In the genomic region with DNA sequence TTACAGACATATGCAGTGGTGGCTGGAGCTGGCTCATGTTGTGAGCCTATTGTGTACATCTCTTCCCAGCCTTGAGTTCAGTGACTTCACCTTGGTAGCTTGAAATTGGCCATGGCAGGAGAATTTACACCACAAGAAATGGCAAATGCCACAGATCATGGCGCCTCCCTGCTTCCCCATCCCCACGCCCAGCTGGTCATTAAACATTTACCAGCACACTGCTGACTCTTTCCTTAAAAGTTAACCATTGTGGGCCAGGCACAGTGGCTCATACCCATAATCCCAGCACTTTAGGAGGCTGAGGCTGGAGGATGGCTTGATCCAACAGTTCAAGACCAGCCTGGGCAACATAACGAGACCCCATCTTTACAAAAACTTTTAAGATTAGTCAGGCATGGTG, we compare ENCODE assay signal across 18 cellular contexts. TPM values are rescaled to one million over a fixed set of nuclear protein-coding genes. Genes with fewer than 3 reads are reported as not detected.
DNase-seq lines count a peak whose midpoint lies in the region; ATAC-seq and TF ChIP-seq lines count a peak whose summit lies in the region.
"Had no signal": no experiment of that assay in that cellular context is flagged by ENCODE, and none has a peak within 500 bp of the region (broad histone marks: within the 10 kb centered on the region; RNA-seq: fewer than 3 reads in every experiment).

No MANE protein-coding gene starts in this region.

- no peak overlapping the region for H3K4me3 ChIP-seq in left ventricle myocardium inferior
- H3K4me3 ChIP-seq: spleen, upper lobe of left lung had no signal

- peaks cover 86% of the 10 kb centered on the region for H3K4me1 ChIP-seq in left ventricle myocardium inferior

- H3K27ac ChIP-seq in left ventricle myocardium inferior (replicated peaks): peak overlapping the region; percentile 96
- H3K27ac ChIP-seq in epithelial cell of prostate: peak overlapping the region; percentile 100

- no peaks in the 10 kb centered on the region for H3K27me3 Mint-ChIP-seq in neural crest cell (ENCODE audit: low read depth)
- H3K27me3 Mint-ChIP-seq: memory B cell had no signal

- intact Hi-C loops in left ventricle myocardium inferior (cut with micrococcal nuclease): no loop called here
- intact Hi-C loops in Right ventricle myocardium inferior (cut with DNase I): no loop called here

- no peaks in the 10 kb centered on the region for H3K9me3 ChIP-seq in left ventricle myocardium inferior (replicated peaks)
- H3K9me3 ChIP-seq: spleen, upper lobe of left lung had no signal

- no peaks in the 10 kb centered on the region for H3K27me3 ChIP-seq in left ventricle myocardium inferior (ENCODE audit: low read depth)
- H3K27me3 ChIP-seq: spleen, upper lobe of left lung had no signal

- peak overlapping the region; percentile 35 for H3K27ac Mint-ChIP-seq in neural crest cell (ENCODE audit: unreplicated experiment)
- H3K27ac Mint-ChIP-seq: memory B cell had no signal

- peaks cover 53% of the 10 kb centered on the region for H3K36me3 ChIP-seq in left ventricle myocardium inferior

- peaks cover 18% of the 10 kb centered on the region for H3K36me3 Mint-ChIP-seq in neural crest cell (ENCODE audit: low read depth)

- no peak for DNase-seq in left ventricle myocardium inferior
- DNase-seq in Right ventricle myocardium inferior (ENCODE audit: missing footprints): no peak
- DNase-seq in epithelial cell of prostate (ENCODE audit: low read depth, low spot score): no peak
- no peak for DNase-seq in neural crest cell (ENCODE audit: low read depth, low spot score)
- DNase-seq in effector CD8-positive, alpha-beta T cell (lab: John Stamatoyannopoulos, UW): no peak
- no peak for DNase-seq in mucosa of gallbladder (ENCODE audit: low spot score)
- DNase-seq: activated CD4-positive, alpha-beta T cell treated with anti-CD3 and anti-CD28 coated beads, Interleukin-2, amount 50 U/mL, for 1 hour; activated T-cell treated with anti-CD3 and anti-CD28 coated beads for 4 hours; NCI-H1048; NCI-H2081 treated with DMSO at 0.1 percent for 48 hours; NCI-H526; spleen; SW 1271; upper lobe of left lung had no signal

- H3K4me3 Mint-ChIP-seq in neural crest cell: no peak overlapping the region
- H3K4me3 Mint-ChIP-seq: memory B cell had no signal

- ATAC-seq in Right ventricle myocardium inferior (no peak), GM21723 (IDR thresholded peaks at IDR 0.05; ENCODE audit: unreplicated experiment) (no peak), HG03571 (IDR thresholded peaks at IDR 0.05; ENCODE audit: unreplicated experiment) (no peak)
- ATAC-seq: activated naive CD4-positive, alpha-beta T cell treated with anti-CD3 and anti-CD28 coated beads, Interleukin-2, amount 50 U/mL, for 72 hours had no signal

- H3K4me1 Mint-ChIP-seq in neural crest cell: peaks cover 37% of the 10 kb centered on the region
- H3K4me1 Mint-ChIP-seq: memory B cell had no signal

- TF ChIP-seq CTCF in left ventricle myocardium inferior (IDR thresholded peaks at IDR 0.05; ENCODE audit: borderline replicate concordance): no peak
- no peak for TF ChIP-seq CTCF in neural crest cell (conservative IDR thresholded peaks at IDR 0.05)

- H3K9me3 Mint-ChIP-seq in neural crest cell: no peaks in the 10 kb centered on the region
- H3K9me3 Mint-ChIP-seq: activated naive CD4-positive, alpha-beta T cell treated with anti-CD3 and anti-CD28 coated beads, Interleukin-2, amount 50 U/mL, for 72 hours; memory B cell had no signal

RNA-seq across cellular contexts. Expression of a gene that starts 22.6 kb away (rescaled TPM):
- total RNA-seq in left ventricle myocardium inferior (10.6 TPM), Right ventricle myocardium inferior (7.5 TPM), neural crest cell (0.64 and 1.4 TPM in 2 replicates), mucosa of gallbladder (317 TPM)

RNA-seq across cellular contexts. Expression of a gene that starts 31.5 kb away (rescaled TPM):
- 47.2 TPM for total RNA-seq in left ventricle myocardium inferior
- total RNA-seq in Right ventricle myocardium inferior: 47.4 TPM
- 113 and 123 TPM in 2 replicates for total RNA-seq in neural crest cell
- 65.4 TPM for total RNA-seq in mucosa of gallbladder

RNA-seq across cellular contexts. Expression of a gene that starts 31.7 kb away (rescaled TPM):
- total RNA-seq in left ventricle myocardium inferior (17.3 TPM), Right ventricle myocardium inferior (15.9 TPM), neural crest cell (47.3 and 47.5 TPM in 2 replicates), mucosa of gallbladder (110 TPM)

Comparison
In these comparisons a context has a peak if more than half of its experiments do, and no peak if none do; other contexts are left out.
1. RNA of a gene that starts 22.6 kb away (total RNA-seq): 317 TPM in mucosa of gallbladder (single experiment); 10.6 TPM in left ventricle myocardium inferior (single experiment), 7.5 TPM in Right ventricle myocardium inferior (single experiment) and 0.64 to 1.4 TPM in neural crest cell; every median in the first group is over 10 times any median in the second.